Comparison of ENCODE assay signal across 8 cellular contexts in the genomic region with DNA sequence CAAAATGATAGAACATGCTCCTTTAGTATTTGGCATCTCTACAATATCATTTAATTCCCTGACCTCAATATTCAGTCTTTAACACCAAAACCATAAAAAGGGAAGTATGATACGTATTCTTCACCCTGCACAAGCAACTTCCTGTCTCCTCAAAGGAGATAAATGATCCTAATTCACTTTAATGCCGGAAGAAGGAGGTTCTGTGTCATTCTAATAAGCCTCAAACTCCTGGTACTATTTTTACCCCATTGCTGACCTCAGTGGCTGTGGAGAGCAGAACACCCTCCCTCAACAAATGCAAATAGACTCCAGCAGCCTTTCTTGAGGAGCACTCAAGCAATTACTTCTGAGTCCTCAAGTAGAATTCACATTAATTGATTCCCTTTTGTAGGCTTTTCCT.
DNase-seq lines count a peak whose midpoint lies in the region; ATAC-seq and TF ChIP-seq lines count a peak whose summit lies in the region.

No MANE protein-coding gene starts in this region.

- DNase-seq in MM.1S, result peak; percentile 72
- DNase-seq in iPS DF 19.7 (ENCODE audit: low read depth, low spot score), result peak; percentile 65
- DNase-seq in C1 segment of cervical spinal cord (lab: John Stamatoyannopoulos, UW), result no peak
- no peak for DNase-seq in NCI-H2081 treated with DMSO at 0.1 percent for 48 hours (lab: John Stamatoyannopoulos, UW)
- no peak for DNase-seq in activated effector memory CD4-positive, alpha-beta T cell treated with Interleukin-2 at 50 U/mL for 16 hours
- no peak for DNase-seq in NCI-H446 (lab: John Stamatoyannopoulos, UW)

- H4K20me1 ChIP-seq in MM.1S (ENCODE audit: insufficient read depth, low read length), result no peaks in the 10 kb centered on the region

- H2AFZ ChIP-seq in MM.1S (ENCODE audit: low read length), result no peak overlapping the region

- H3K9me2 ChIP-seq in MM.1S (replicated peaks; ENCODE audit: insufficient read depth, low read length), result no peaks in the 10 kb centered on the region

- ATAC-seq in GM18511 (IDR thresholded peaks at IDR 0.05; ENCODE audit: unreplicated experiment), result peak; percentile 92

- CTCF ChIA-PET in HEK293 (lab: Yijun Ruan, JAX), result no interaction called here

- H3K4me3 ChIP-seq in HEK293 (ENCODE audit: low read depth, low read length) (no peak overlapping the region), MM.1S (ENCODE audit: low read length) (no peak overlapping the region)

- POLR2A ChIA-PET in HEK293 (lab: Yijun Ruan, JAX), result no interaction called here

- H3K79me2 ChIP-seq in MM.1S (ENCODE audit: low read length), result no peaks in the 10 kb centered on the region

- TF ChIP-seq CTCF in HEK293 (tag by site-specific recombination; IDR thresholded peaks at IDR 0.05) (no peak), MM.1S (IDR thresholded peaks at IDR 0.05; ENCODE audit: low read length) (no peak)

- H3K27me3 ChIP-seq in MM.1S (replicated peaks; ENCODE audit: insufficient read depth, low read length), result no peaks in the 10 kb centered on the region

- H3K27ac ChIP-seq in HEK293 (ENCODE audit: extremely low read depth, low read depth, low read length) (no peak overlapping the region), MM.1S (ENCODE audit: low read length) (no peak overlapping the region; the same call in 1 of the 2 replicates)

- H3K9me3 ChIP-seq in HEK293 (ENCODE audit: control insufficient read depth, insufficient read depth, low read depth, low read length) (no peaks in the 10 kb centered on the region), MM.1S (replicated peaks; ENCODE audit: insufficient read depth, low read length) (no peaks in the 10 kb centered on the region)

- H3K36me3 ChIP-seq in HEK293 (ENCODE audit: control insufficient read depth in 2 of 2, insufficient read depth in 1 of 2, low read length in 2 of 2), result no peaks in the 10 kb centered on the region
- H3K36me3 ChIP-seq in MM.1S (replicated peaks; ENCODE audit: insufficient read depth, low read length), result no peaks in the 10 kb centered on the region

- H3K9ac ChIP-seq in MM.1S (ENCODE audit: low read length), result no peak overlapping the region

- no peaks in the 10 kb centered on the region for H3F3A ChIP-seq in MM.1S (ENCODE audit: insufficient read depth, low read length)

- 0 out of 2 replicates have a peak, but pooled peaks cover 3% of the 10 kb centered on the region for H3K4me1 ChIP-seq in HEK293 (ENCODE audit: control insufficient read depth, insufficient read depth, low read length)
- H3K4me1 ChIP-seq in MM.1S (ENCODE audit: low read length), result peaks cover 12% of the 10 kb centered on the region

- peak overlapping the region; percentile 38; the same call in 1 of the 2 replicates for H3K4me2 ChIP-seq in MM.1S (ENCODE audit: low read depth, low read length)

TF ChIP-seq in HEK293, 187 proteins besides CTCF, POLR2A, EP300 and RAD21:
- TF ChIP-seq ZNF660 (tag by site-specific recombination; IDR thresholded peaks at IDR 0.05) (0 out of 2 replicates have a peak, but pooled peaks have one; percentile 29), ZNF202 (tag by site-specific recombination; IDR thresholded peaks at IDR 0.05; ENCODE audit: borderline replicate concordance) (no peak)
TF ChIP-seq in HEK293: peak in this region for 1.

Comparison
In these comparisons a context has a peak if more than half of its experiments do, and no peak if none do; other contexts are left out.
1. DNase-seq: peak in MM.1S (single experiment) and iPS DF 19.7 (single experiment); none in C1 segment of cervical spinal cord (0 of 14), NCI-H2081 treated with DMSO at 0.1 percent for 48 hours (single experiment), activated effector memory CD4-positive, alpha-beta T cell treated with Interleukin-2 at 50 U/mL for 16 hours (single experiment) and NCI-H446 (0 of 2).